Comparison of ENCODE assay signal across 11 cellular contexts in genomic region chr7:74604326-74605020, GRCh38. TPM values are rescaled to one million over a fixed set of nuclear protein-coding genes. Genes with fewer than 3 reads are reported as not detected.
DNase-seq lines count a peak whose midpoint lies in the region; ATAC-seq and TF ChIP-seq lines count a peak whose summit lies in the region.
"Had no signal": no experiment of that assay in that cellular context is flagged by ENCODE, and none has a peak within 500 bp of the region (broad histone marks: within the 10 kb centered on the region; RNA-seq: fewer than 3 reads in every experiment).

No MANE protein-coding gene starts in this region.

- peak overlapping the region in 4 of 5 experiments; percentile 49 to 84 (median 84) for H3K27ac Mint-ChIP-seq in brain
- peak overlapping the region in 2 of 6 donors; percentile 49 to 75 for H3K27ac Mint-ChIP-seq in naive B cell

- no peaks in the 10 kb centered on the region for H3K9me3 ChIP-seq in HEK293 (ENCODE audit: control insufficient read depth, insufficient read depth, low read depth, low read length)

- CTCF ChIA-PET in HEK293 (lab: Yijun Ruan, JAX): no interaction called here

- peak overlapping the region; percentile 68; the same call in 1 of the 2 replicates for H3K27ac ChIP-seq in 22Rv1
- no peak overlapping the region for H3K27ac ChIP-seq in HEK293 (ENCODE audit: extremely low read depth, low read depth, low read length)

- H3K36me3 ChIP-seq in HEK293 (ENCODE audit: control insufficient read depth in 2 of 2, insufficient read depth in 1 of 2, low read length in 2 of 2): peaks cover 0 to 14% of the 10 kb centered on the region in 2 experiments; a peak in 2 of 3 replicates

- H3K4me3 ChIP-seq in HEK293 (ENCODE audit: low read depth, low read length): no peak overlapping the region
- H3K4me3 ChIP-seq: K562 had no signal

- no peaks in the 10 kb centered on the region for H3K4me1 ChIP-seq in HEK293 (ENCODE audit: control insufficient read depth, insufficient read depth, low read length)

- H3K36me3 Mint-ChIP-seq in brain: peaks cover 67% of the 10 kb centered on the region
- no peaks in the 10 kb centered on the region for H3K36me3 Mint-ChIP-seq in naive B cell

- no peak for TF ChIP-seq CTCF in 22Rv1 (IDR thresholded peaks at IDR 0.05)
- no peak for TF ChIP-seq CTCF in HEK293 (tag by site-specific recombination; IDR thresholded peaks at IDR 0.05)
- TF ChIP-seq CTCF in brain (conservative IDR thresholded peaks at IDR 0.05): no peak

- H3K4me3 Mint-ChIP-seq in brain (no peak overlapping the region), naive B cell (peak overlapping the region in 7 of 8 donors; percentile 5 to 80 (median 63))

- ATAC-seq in naive B cell (ENCODE audit: low read depth in 2 of 2) (no peak), GM21526 (IDR thresholded peaks at IDR 0.05; ENCODE audit: low FRiP score, unreplicated experiment) (no peak)
- ATAC-seq: K562 had no signal

- POLR2A ChIA-PET in HEK293 (lab: Yijun Ruan, JAX): interaction anchor here (0.6 to 0.7 kb wide), 2 partner anchors 10 to 833 kb away, joined by 6 to 12 read pairs; no protein-coding TSS in a partner anchor

- H3K9me3 Mint-ChIP-seq in brain: no peaks in the 10 kb centered on the region
- H3K9me3 Mint-ChIP-seq in naive B cell: no peaks in the 10 kb centered on the region
- H3K9me3 Mint-ChIP-seq: CD14-positive monocyte had no signal

- H3K27me3 Mint-ChIP-seq in brain (no peaks in the 10 kb centered on the region), naive B cell (no peaks in the 10 kb centered on the region)

- DNase-seq in naive B cell (no peak), globus pallidus (ENCODE audit: low spot score) (no peak), iPS-NIHi11 (ENCODE audit: low spot score) (no peak)
- no peak for DNase-seq in NK-92 treated with Interleukin-12 subunit alpha and Interleukin-12 subunit beta, amount 100 ng/mL, for 24 hours (lab: John Stamatoyannopoulos, UW)
- DNase-seq: activated CD4-positive, alpha-beta T cell treated with anti-CD3 and anti-CD28 coated beads for 48 hours had no signal

- H3K4me1 Mint-ChIP-seq in brain (peaks cover 7% of the 10 kb centered on the region), naive B cell (peaks cover 14 to 22% (median 17%) of the 10 kb centered on the region in 3 donors)

TF ChIP-seq in HEK293, 187 proteins besides CTCF, POLR2A, EP300 and RAD21:
- TF ChIP-seq ZNF121 (tag by site-specific recombination; IDR thresholded peaks at IDR 0.05) (peak; percentile 61), ZNF610 (tag by site-specific recombination; IDR thresholded peaks at IDR 0.05; ENCODE audit: borderline replicate concordance) (no peak), KLF17 (tag by site-specific recombination; IDR thresholded peaks at IDR 0.05) (0 out of 2 replicates have a peak, but pooled peaks have one; percentile 22)

RNA-seq across cellular contexts. Expression of gene GTF2I, which starts 53.0 kb away (rescaled TPM):
- polyA plus RNA-seq in brain (ENCODE audit: insufficient read depth, low read depth, low replicate concordance): 215 TPM
- 100 to 1,000 TPM in 1 of 6 donors, 10 to 100 TPM in 5; 40.8 to 110 (median 85.1) TPM for polyA plus RNA-seq in naive B cell (ENCODE audit: low read depth in 6 of 6)

Comparison
In these comparisons a context has a peak if more than half of its experiments do, and no peak if none do; other contexts are left out.
1. H3K4me3 Mint-ChIP-seq: peak in naive B cell (7 of 8); none in brain (0 of 5).